ENCODE assay signal across 9 cellular contexts in the genomic region with DNA sequence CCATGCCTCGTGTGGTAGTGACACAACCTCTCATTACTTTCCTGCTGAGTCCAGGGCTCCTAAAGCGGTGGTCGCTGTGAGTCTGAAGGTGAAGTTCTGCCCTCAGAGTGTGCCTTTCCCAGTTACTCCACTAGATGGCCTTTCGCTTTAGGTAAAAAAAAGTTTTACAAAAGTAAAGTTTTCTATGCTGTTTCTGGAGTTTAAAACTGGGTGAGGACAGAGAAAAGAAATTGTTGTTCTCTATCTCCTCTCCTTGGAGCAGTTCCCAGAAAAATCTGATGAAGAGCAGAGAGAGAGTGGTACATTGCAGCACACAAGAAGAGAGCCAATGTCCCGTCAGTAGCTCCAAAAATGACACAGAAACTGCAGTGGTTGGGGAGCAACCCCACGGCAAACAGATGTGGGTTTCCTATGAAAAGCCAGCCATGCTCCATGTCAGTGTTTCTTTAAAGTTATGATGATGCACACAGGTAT.
A peak's percentile ranks its signal among the peaks of the same experiment; 100 is the strongest.
DNase-seq lines count a peak whose midpoint lies in the region; ATAC-seq, FAIRE-seq and TF ChIP-seq lines count a peak whose summit lies in the region.
"Had no signal": no experiment of that assay in that cellular context is flagged by ENCODE, and none has a peak within 500 bp of the region (broad histone marks: within the 10 kb centered on the region; RNA-seq: fewer than 3 reads in every experiment).

No MANE protein-coding gene starts in this region.

- H3K79me2 ChIP-seq in Karpas-422 (ENCODE audit: low read length) (no peaks in the 10 kb centered on the region), mammary epithelial cell (ENCODE audit: insufficient read depth, low read length) (no peaks in the 10 kb centered on the region)

- 19% methylated on average over 6 of the region's 6 CpGs for WGBS in mammary epithelial cell (ENCODE audit: low coverage, missing lambda C conversion rate)

- H2AFZ ChIP-seq in Karpas-422 (ENCODE audit: low read length): no peak overlapping the region
- no peak overlapping the region for H2AFZ ChIP-seq in mammary epithelial cell (ENCODE audit: low read depth, low read length)

- H3K9me3 ChIP-seq in Karpas-422 (ENCODE audit: low read length) (no peaks in the 10 kb centered on the region), mammary epithelial cell (replicated peaks; ENCODE audit: insufficient read depth, low read length) (no peaks in the 10 kb centered on the region)
- H3K9me3 ChIP-seq in CD8-positive, alpha-beta memory T cell (ENCODE audit: low read length): no peaks in the 10 kb centered on the region

- peak; percentile 69 to 76 for TF ChIP-seq CTCF in mammary epithelial cell (conservative IDR thresholded peaks at IDR 0.05 in 1 of 2, IDR thresholded peaks at IDR 0.05 in 1 of 2; ENCODE audit: extremely low read depth in 1 of 2, insufficient read depth in 1 of 2, low read depth in 1 of 2, low read length in 2 of 2)

- in situ Hi-C loops in mammary epithelial cell (cut with MboI; ENCODE audit: low sequenced_read_pairs in 2 of 2): loop anchor here in 1 of 2 donors (25.0 kb wide), 1 partner anchor 257 kb away; the partner anchor contains the start of gene GLI3

- H3K4me1 ChIP-seq in Karpas-422 (ENCODE audit: low read length): no peaks in the 10 kb centered on the region
- peaks cover 8% of the 10 kb centered on the region for H3K4me1 ChIP-seq in mammary epithelial cell (ENCODE audit: insufficient read depth, low read length)
- no peaks in the 10 kb centered on the region for H3K4me1 ChIP-seq in CD8-positive, alpha-beta memory T cell (ENCODE audit: insufficient read depth, low read length)

- H3K9me2 ChIP-seq in Karpas-422 (replicated peaks; ENCODE audit: insufficient read depth, low read length): no peaks in the 10 kb centered on the region

- peak; percentile 33 for DNase-seq in EL
- peak; percentile 57 for DNase-seq in Karpas-422
- no peak for DNase-seq in mammary epithelial cell
- peak; percentile 35 to 48 for DNase-seq in lung microvascular endothelial cell (ENCODE audit: low read depth in 2 of 2)
- no peak for DNase-seq in CD8-positive, alpha-beta memory T cell
- no peak for DNase-seq in frontal cortex (ENCODE audit: low spot score in 2 of 2)
- DNase-seq in COLO668 (lab: John Stamatoyannopoulos, UW; ENCODE audit: unreplicated experiment): no peak

- ATAC-seq in HG03469 (IDR thresholded peaks at IDR 0.05; ENCODE audit: unreplicated experiment): no peak

- no peaks in the 10 kb centered on the region for H3K27me3 ChIP-seq in Karpas-422 (ENCODE audit: low read length)
- H3K27me3 ChIP-seq in mammary epithelial cell (ENCODE audit: insufficient read depth, low read length): no peaks in the 10 kb centered on the region
- H3K27me3 ChIP-seq in CD8-positive, alpha-beta memory T cell (ENCODE audit: insufficient read depth, low read length, poor library complexity, severe bottlenecking): no peaks in the 10 kb centered on the region

- peaks cover 2 to 5% of the 10 kb centered on the region in 2 donors for H3K27me3 Mint-ChIP-seq in CD8-positive, alpha-beta memory T cell

- no peak overlapping the region for H3K27ac ChIP-seq in Karpas-422 (ENCODE audit: low read length)
- no peak overlapping the region for H3K27ac ChIP-seq in mammary epithelial cell (ENCODE audit: insufficient read depth, low read depth, low read length)
- no peak overlapping the region for H3K27ac ChIP-seq in CD8-positive, alpha-beta memory T cell (ENCODE audit: low read depth, low read length)

- H3K36me3 ChIP-seq in Karpas-422 (ENCODE audit: insufficient read depth, low read length) (no peaks in the 10 kb centered on the region), mammary epithelial cell (ENCODE audit: insufficient read depth, low read length) (peaks cover 5% of the 10 kb centered on the region)
- no peaks in the 10 kb centered on the region for H3K36me3 ChIP-seq in CD8-positive, alpha-beta memory T cell (ENCODE audit: insufficient read depth, low read length)

- H3K27ac Mint-ChIP-seq in CD8-positive, alpha-beta memory T cell: peak overlapping the region in 1 of 8 donors; percentile 65

- H4K20me1 ChIP-seq in Karpas-422 (ENCODE audit: insufficient read depth, low read depth, low read length) (no peaks in the 10 kb centered on the region), mammary epithelial cell (ENCODE audit: insufficient read depth, low read length) (no peaks in the 10 kb centered on the region)

- CTCF ChIA-PET in mammary epithelial cell (lab: Charles Lee; ENCODE audit: low non-redundant PET): interaction anchor here (0.9 kb wide), 1 partner anchor 293 kb away, joined by 3 read pairs; no protein-coding TSS in a partner anchor
- CTCF ChIA-PET in CD8-positive, alpha-beta memory T cell (lab: Charles Lee): no interaction called here

- no peaks in the 10 kb centered on the region for H3K36me3 Mint-ChIP-seq in CD8-positive, alpha-beta memory T cell

- no peak for FAIRE-seq in frontal cortex (lab: Jason Lieb, UNC)
- FAIRE-seq: islet of Langerhans had no signal

- peaks cover 0 to 2% (median 0%) of the 10 kb centered on the region in 5 donors for H3K9me3 Mint-ChIP-seq in CD8-positive, alpha-beta memory T cell

- POLR2A ChIA-PET in CD8-positive, alpha-beta memory T cell (lab: Charles Lee): no interaction called here

- no peak overlapping the region for H3K9ac ChIP-seq in Karpas-422 (ENCODE audit: low read length)
- no peak overlapping the region for H3K9ac ChIP-seq in mammary epithelial cell (ENCODE audit: insufficient read depth, low read length)

- intact Hi-C loops in mammary epithelial cell (cut with micrococcal nuclease): loop anchor here (5.0 kb wide), 1 partner anchor 257 kb away; the partner anchor contains the start of gene GLI3

- no peak overlapping the region for H3K4me2 ChIP-seq in Karpas-422 (ENCODE audit: low read depth, low read length, poor library complexity, severe bottlenecking)
- H3K4me2 ChIP-seq in mammary epithelial cell (ENCODE audit: insufficient read depth, low read depth, low read length): no peak overlapping the region

- BruUV-seq in mammary epithelial cell (replicated peaks; lab: Mats Ljungman, UMichigan): no TSS peak

- dilution Hi-C loops in mammary epithelial cell (cut with HindIII; ENCODE audit: low sequenced_read_pairs): loop anchor here (5.0 to 25.0 kb wide), 3 partner anchors 48 to 257 kb away; partner anchors contain the start of gene GLI3

- H3K4me1 Mint-ChIP-seq in CD8-positive, alpha-beta memory T cell: no peaks in the 10 kb centered on the region

- H3K4me3 Mint-ChIP-seq in CD8-positive, alpha-beta memory T cell: no peak overlapping the region

- H3K4me3 ChIP-seq in Karpas-422 (ENCODE audit: low read length) (no peak overlapping the region), mammary epithelial cell (replicated peaks in 1 of 3; ENCODE audit: insufficient read depth in 1 of 3, low read depth in 2 of 3, low read length in 3 of 3) (no peak overlapping the region)
- no peak overlapping the region for H3K4me3 ChIP-seq in CD8-positive, alpha-beta memory T cell (ENCODE audit: low read length)

Comparison
In these comparisons a context has a peak if more than half of its experiments do, and no peak if none do; other contexts are left out.
1. DNase-seq: peak in EL (single experiment), Karpas-422 (single experiment) and lung microvascular endothelial cell (2 of 2); none in mammary epithelial cell (single experiment), CD8-positive, alpha-beta memory T cell (0 of 5), frontal cortex (0 of 2) and COLO668 (single experiment).